In the genomic region with DNA sequence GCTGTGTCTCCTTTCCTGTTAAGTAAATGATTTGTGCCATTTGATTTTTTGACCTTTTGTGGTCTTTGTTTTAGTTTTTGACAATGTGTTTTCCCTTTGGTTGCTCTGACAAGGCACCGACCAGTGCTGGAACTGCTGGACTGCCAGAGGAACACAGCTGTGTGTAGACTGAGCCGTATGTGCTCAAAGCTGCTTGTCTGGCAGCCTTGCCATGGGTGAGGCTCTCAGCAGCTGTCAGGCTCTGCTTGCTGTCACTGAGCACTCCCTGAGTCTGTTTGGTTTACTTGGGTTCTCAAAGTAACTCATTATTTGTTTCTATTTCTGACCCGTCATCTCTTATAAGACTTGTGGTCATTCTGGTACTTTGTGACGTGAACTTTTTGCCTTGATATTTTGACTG, we compare ENCODE assay signal across 31 cellular contexts. TPM values are rescaled to one million over a fixed set of nuclear protein-coding genes. Genes with fewer than 3 reads are reported as not detected.
A peak's percentile ranks its signal among the peaks of the same experiment; 100 is the strongest.
DNase-seq lines count a peak whose midpoint lies in the region; ATAC-seq and TF ChIP-seq lines count a peak whose summit lies in the region.
"Had no signal": no experiment of that assay in that cellular context is flagged by ENCODE, and none has a peak within 500 bp of the region (broad histone marks: within the 10 kb centered on the region; RNA-seq: fewer than 3 reads in every experiment).

No MANE protein-coding gene starts in this region.

- DNase-seq in Right ventricle myocardium superior, result peak; percentile 73
- no peak for DNase-seq in cardiac septum (ENCODE audit: low spot score)
- peak; percentile 35 to 86 (median 68) for DNase-seq in heart left ventricle
- DNase-seq in left lung, result no peak
- DNase-seq in upper lobe of right lung, result no peak
- DNase-seq in activated CD8-positive, alpha-beta T cell treated with anti-CD3 and anti-CD28 coated beads, Interleukin-2, amount 10 ng/mL, durations not matched to agents 7 days and 5 days, result no peak
- DNase-seq in activated T-cell treated with anti-CD3 and anti-CD28 coated beads, Interleukin-2, amount 50 U/mL, for 4 hours, result no peak
- DNase-seq: AML-193; C1 segment of cervical spinal cord; CD4-positive, alpha-beta memory T cell; COR-L47; DMS53; NCI-H1092 treated with DMSO at 0.1 percent for 48 hours; NCI-H1436; NCI-H187; NCI-H2081 treated with DMSO at 0.1 percent for 48 hours; NCI-H2171; NCI-H226; NCI-H510A; NCI-H69; RPMI8226; SIG-M5 had no signal

- no peaks in the 10 kb centered on the region for H3K27me3 ChIP-seq in heart left ventricle
- H3K27me3 ChIP-seq in left lung, result no peaks in the 10 kb centered on the region
- no peaks in the 10 kb centered on the region for H3K27me3 ChIP-seq in upper lobe of right lung

- TF ChIP-seq POLR2A in heart left ventricle (IDR thresholded peaks at IDR 0.05), result no peak

- H3K9me3 ChIP-seq in heart left ventricle, result peaks cover 0 to 1% (median 0%) of the 10 kb centered on the region in 12 donors
- peaks cover 0 to 2% of the 10 kb centered on the region in 2 donors for H3K9me3 ChIP-seq in left lung
- no peaks in the 10 kb centered on the region for H3K9me3 ChIP-seq in upper lobe of right lung

- TF ChIP-seq CTCF in heart left ventricle (IDR thresholded peaks at IDR 0.05) (no peak), left lung (IDR thresholded peaks at IDR 0.05) (no peak), upper lobe of right lung (IDR thresholded peaks at IDR 0.05) (no peak)

- CTCF ChIA-PET in activated CD8-positive, alpha-beta T cell treated with anti-CD3 and anti-CD28 coated beads, Interleukin-2, amount 10 ng/mL, durations not matched to agents 7 days and 5 days (lab: Charles Lee), result no interaction called here

- peaks cover 0 to 12% (median 6%) of the 10 kb centered on the region in 12 donors for H3K4me1 ChIP-seq in heart left ventricle
- H3K4me1 ChIP-seq in left lung, result no peaks in the 10 kb centered on the region
- no peaks in the 10 kb centered on the region for H3K4me1 ChIP-seq in upper lobe of right lung

- POLR2A ChIA-PET in activated CD8-positive, alpha-beta T cell treated with anti-CD3 and anti-CD28 coated beads, Interleukin-2, amount 10 ng/mL, durations not matched to agents 7 days and 5 days (lab: Charles Lee), result interaction anchor here (0.7 kb wide), 1 partner anchor 22 kb away, joined by 3 read pairs; no protein-coding TSS in a partner anchor

- H3K27ac ChIP-seq in heart left ventricle (peak overlapping the region in 7 of 12 donors; percentile 7 to 67 (median 50)), left lung (no peak overlapping the region), upper lobe of right lung (no peak overlapping the region)
- H3K27ac ChIP-seq: SK-N-MC had no signal

- H3K27me3 Mint-ChIP-seq in activated CD8-positive, alpha-beta T cell treated with anti-CD3 and anti-CD28 coated beads, Interleukin-2, amount 10 ng/mL, durations not matched to agents 7 days and 5 days (ENCODE audit: low read depth), result no peaks in the 10 kb centered on the region
- H3K27me3 Mint-ChIP-seq in activated T-cell treated with anti-CD3 and anti-CD28 coated beads, Interleukin-2, amount 50 U/mL, for 4 hours (ENCODE audit: low read depth), result no peaks in the 10 kb centered on the region
- H3K27me3 Mint-ChIP-seq: CD4-positive, alpha-beta memory T cell had no signal

- H3K4me1 Mint-ChIP-seq in activated CD8-positive, alpha-beta T cell treated with anti-CD3 and anti-CD28 coated beads, Interleukin-2, amount 10 ng/mL, durations not matched to agents 7 days and 5 days (ENCODE audit: low read depth), result no peaks in the 10 kb centered on the region
- H3K4me1 Mint-ChIP-seq in activated T-cell treated with anti-CD3 and anti-CD28 coated beads, Interleukin-2, amount 50 U/mL, for 4 hours (ENCODE audit: low read depth), result no peaks in the 10 kb centered on the region
- H3K4me1 Mint-ChIP-seq: CD4-positive, alpha-beta memory T cell had no signal

- intact Hi-C loops in Right ventricle myocardium superior (cut with DNase I) (no loop called here), cardiac septum (cut with DNase I) (no loop called here), heart left ventricle (cut with DNase I) (no loop called here), left lung (cut with DNase I) (no loop called here), upper lobe of right lung (cut with DNase I) (no loop called here)

- WGBS in heart left ventricle, 4 donors, result 34 to 45% (median 35%) methylated on average over 4 of the region's 4 CpGs

- peaks cover 0 to 99% (median 88%) of the 10 kb centered on the region in 9 donors for H3K36me3 ChIP-seq in heart left ventricle
- H3K36me3 ChIP-seq in left lung, result peaks cover 0 to 75% of the 10 kb centered on the region in 2 donors
- peaks cover 55% of the 10 kb centered on the region for H3K36me3 ChIP-seq in upper lobe of right lung

- no peaks in the 10 kb centered on the region for H3K9me3 Mint-ChIP-seq in activated CD8-positive, alpha-beta T cell treated with anti-CD3 and anti-CD28 coated beads, Interleukin-2, amount 10 ng/mL, durations not matched to agents 7 days and 5 days (ENCODE audit: insufficient read depth)
- peaks cover 6% of the 10 kb centered on the region for H3K9me3 Mint-ChIP-seq in activated T-cell treated with anti-CD3 and anti-CD28 coated beads, Interleukin-2, amount 50 U/mL, for 4 hours

- peak; percentile 97 for ATAC-seq in Right ventricle myocardium superior (ENCODE audit: poor library complexity)
- ATAC-seq in heart left ventricle, result peak; percentile 97 to 99 (median 98)
- ATAC-seq in left lung, result peak; percentile 44
- ATAC-seq in upper lobe of right lung, result peak; percentile 64
- no peak for ATAC-seq in activated CD8-positive, alpha-beta T cell treated with anti-CD3 and anti-CD28 coated beads, Interleukin-2, amount 10 ng/mL, durations not matched to agents 7 days and 5 days
- no peak for ATAC-seq in GM19467 (IDR thresholded peaks at IDR 0.05; ENCODE audit: unreplicated experiment)
- no peak for ATAC-seq in activated T-cell treated with anti-CD3 and anti-CD28 coated beads, Interleukin-2, amount 50 U/mL, for 4 hours
- ATAC-seq: GM12878, HCT116 had no signal

- H3K27ac Mint-ChIP-seq in activated CD8-positive, alpha-beta T cell treated with anti-CD3 and anti-CD28 coated beads, Interleukin-2, amount 10 ng/mL, durations not matched to agents 7 days and 5 days, result no peak overlapping the region

- peaks cover 48% of the 10 kb centered on the region for H3K36me3 Mint-ChIP-seq in activated CD8-positive, alpha-beta T cell treated with anti-CD3 and anti-CD28 coated beads, Interleukin-2, amount 10 ng/mL, durations not matched to agents 7 days and 5 days (ENCODE audit: low read depth)
- peaks cover 65% of the 10 kb centered on the region for H3K36me3 Mint-ChIP-seq in activated T-cell treated with anti-CD3 and anti-CD28 coated beads, Interleukin-2, amount 50 U/mL, for 4 hours (ENCODE audit: insufficient read depth)

- H3K4me3 Mint-ChIP-seq in activated CD8-positive, alpha-beta T cell treated with anti-CD3 and anti-CD28 coated beads, Interleukin-2, amount 10 ng/mL, durations not matched to agents 7 days and 5 days, result no peak overlapping the region
- no peak overlapping the region for H3K4me3 Mint-ChIP-seq in activated T-cell treated with anti-CD3 and anti-CD28 coated beads, Interleukin-2, amount 50 U/mL, for 4 hours
- H3K4me3 Mint-ChIP-seq: CD4-positive, alpha-beta memory T cell had no signal

- H3K4me3 ChIP-seq in heart left ventricle (no peak overlapping the region), left lung (no peak overlapping the region), upper lobe of right lung (no peak overlapping the region)
- H3K4me3 ChIP-seq: GM12878, SK-N-MC had no signal

RNA-seq across cellular contexts. Expression of gene SNRPB, which starts 15.1 kb away (rescaled TPM):
- total RNA-seq in Right ventricle myocardium superior, result 49.9 TPM
- total RNA-seq in cardiac septum, result 53.0 TPM
- total RNA-seq in heart left ventricle, result 100 to 1,000 TPM in 2 of 9 donors, 10 to 100 TPM in 7; 36.8 to 132 (median 75.5) TPM
- polyA plus RNA-seq in heart left ventricle, result 100 to 1,000 TPM in 1 of 2 donors, 10 to 100 TPM in 1; 77.4 to 290 TPM
- 100 to 1,000 TPM in 1 of 2 donors, 10 to 100 TPM in 1; 86.0 to 132 TPM for total RNA-seq in left lung
- total RNA-seq in upper lobe of right lung, result 83.7 TPM
- 100 to 1,000 TPM; 338 to 339 TPM for total RNA-seq in activated CD8-positive, alpha-beta T cell treated with anti-CD3 and anti-CD28 coated beads, Interleukin-2, amount 10 ng/mL, durations not matched to agents 7 days and 5 days
- 100 to 1,000 TPM; 613 to 744 (median 635) TPM for total RNA-seq in activated T-cell treated with anti-CD3 and anti-CD28 coated beads, Interleukin-2, amount 50 U/mL, for 4 hours

RNA-seq across cellular contexts. Expression of gene ZNF343, which starts 23.1 kb away (rescaled TPM):
- total RNA-seq in Right ventricle myocardium superior (5.5 TPM), cardiac septum (8.5 TPM), heart left ventricle (1 to 10 TPM; 4.2 to 8.6 (median 5.4) TPM), left lung (1 to 10 TPM; 8.4 to 8.6 TPM), upper lobe of right lung (8.3 TPM)
- polyA plus RNA-seq in heart left ventricle, result 1 to 10 TPM; 2.6 to 5.6 TPM
- total RNA-seq in activated CD8-positive, alpha-beta T cell treated with anti-CD3 and anti-CD28 coated beads, Interleukin-2, amount 10 ng/mL, durations not matched to agents 7 days and 5 days, result 1 to 10 TPM; 8.7 to 9.0 TPM
- total RNA-seq in activated T-cell treated with anti-CD3 and anti-CD28 coated beads, Interleukin-2, amount 50 U/mL, for 4 hours, result 10 to 100 TPM; 10.4 to 13.7 (median 11.9) TPM

RNA-seq across cellular contexts. Expression of gene TMC2, which starts 50.7 kb away (rescaled TPM):
- not detected for total RNA-seq in Right ventricle myocardium superior
- total RNA-seq in cardiac septum, result not detected
- not detected for total RNA-seq in heart left ventricle
- polyA plus RNA-seq in heart left ventricle, result not detected
- total RNA-seq in left lung, result under 1 TPM in 1 of 2 donors, not detected in 1; 0.24 TPM
- 0.43 TPM for total RNA-seq in upper lobe of right lung
- not detected for total RNA-seq in activated CD8-positive, alpha-beta T cell treated with anti-CD3 and anti-CD28 coated beads, Interleukin-2, amount 10 ng/mL, durations not matched to agents 7 days and 5 days
- total RNA-seq in activated T-cell treated with anti-CD3 and anti-CD28 coated beads, Interleukin-2, amount 50 U/mL, for 4 hours, result not detected
- total RNA-seq: A172; CD4-positive, alpha-beta memory T cell; GM12878; H4; HT-29; M059J had no signal
- polyA plus RNA-seq: AG04450; CD4-positive, alpha-beta memory T cell had no signal

Comparison
In these comparisons a context has a peak if more than half of its experiments do, and no peak if none do; other contexts are left out.
1. DNase-seq: peak in Right ventricle myocardium superior (single experiment) and heart left ventricle (5 of 5); none in cardiac septum (single experiment), left lung (0 of 2), upper lobe of right lung (single experiment), activated CD8-positive, alpha-beta T cell treated with anti-CD3 and anti-CD28 coated beads, Interleukin-2, amount 10 ng/mL, durations not matched to agents 7 days and 5 days (single experiment) and activated T-cell treated with anti-CD3 and anti-CD28 coated beads, Interleukin-2, amount 50 U/mL, for 4 hours (single experiment).
2. ATAC-seq: peak in Right ventricle myocardium superior (single experiment), heart left ventricle (4 of 4), left lung (single experiment) and upper lobe of right lung (single experiment); none in activated CD8-positive, alpha-beta T cell treated with anti-CD3 and anti-CD28 coated beads, Interleukin-2, amount 10 ng/mL, durations not matched to agents 7 days and 5 days (single experiment), GM19467 (single experiment) and activated T-cell treated with anti-CD3 and anti-CD28 coated beads, Interleukin-2, amount 50 U/mL, for 4 hours (0 of 2).
3. H3K27ac ChIP-seq: peak in heart left ventricle (7 of 12); none in left lung (0 of 2) and upper lobe of right lung (single experiment).